10 cellular contexts compared by ENCODE assay signal in genomic region chr2:203965190-203965589, GRCh38. TPM values are rescaled to one million over a fixed set of nuclear protein-coding genes. Genes with fewer than 3 reads are reported as not detected.
"Had no signal": no experiment of that assay in that cellular context is flagged by ENCODE, and none has a peak within 500 bp of the region (broad histone marks: within the 10 kb centered on the region; RNA-seq: fewer than 3 reads in every experiment).

No MANE protein-coding gene starts in this region.

RNA-seq across cellular contexts. Expression of gene ICOS, which starts 28.6 kb away (rescaled TPM):
- total RNA-seq: mammary epithelial cell, osteoblast, pulmonary artery endothelial cell, renal cortical epithelial cell, right atrium auricular region, sciatic nerve, smooth muscle cell had no signal
- polyA plus RNA-seq: keratinocyte, mammary epithelial cell, neural cell, pancreas, smooth muscle cell had no signal
